In genomic region chr10:6494934-6495592, GRCh38 we compare ENCODE assay signal across 12 cellular contexts.
DNase-seq lines count a peak whose midpoint lies in the region; ATAC-seq and TF ChIP-seq lines count a peak whose summit lies in the region.
"Had no signal": no experiment of that assay in that cellular context is flagged by ENCODE, and none has a peak within 500 bp of the region (broad histone marks: within the 10 kb centered on the region; RNA-seq: fewer than 3 reads in every experiment).

No MANE protein-coding gene starts in this region.

- H2AFZ ChIP-seq in GM23248: no peak overlapping the region; the same call in 1 of the 2 replicates

- TF ChIP-seq CTCF in foreskin fibroblast (IDR thresholded peaks at IDR 0.05; ENCODE audit: low read depth, low read length): no peak

- DNase-seq in GM23248: peak; percentile 11
- DNase-seq in activated naive CD4-positive, alpha-beta T cell treated with anti-CD3 and anti-CD28 coated beads, Interleukin-2, amount 50 U/mL, for 72 hours (ENCODE audit: low spot score in 2 of 2): peak; percentile 28 to 63
- DNase-seq in stimulated activated CD4-positive, alpha-beta T cell treated with anti-CD3 and anti-CD28 coated beads, Interleukin-4, amount 100 ng/mL, for 24 hours: peak; percentile 46
- DNase-seq in iPS-NIHi11 (ENCODE audit: low spot score): no peak
- no peak for DNase-seq in foreskin fibroblast
- no peak for DNase-seq in Kasumi-1 (lab: John Stamatoyannopoulos, UW)
- DNase-seq: DMS53, islet precursor cell, NCI-H1048, NCI-H748 treated with DMSO at 0.1 percent for 48 hours had no signal

- H3K4me1 ChIP-seq in GM23248 (ENCODE audit: insufficient read depth): no peaks in the 10 kb centered on the region

- H3F3A ChIP-seq in GM23248 (ENCODE audit: insufficient read depth): no peaks in the 10 kb centered on the region

- H3K9ac ChIP-seq in GM23248: no peak overlapping the region

- no peak overlapping the region for H3K4me2 ChIP-seq in GM23248 (ENCODE audit: unreplicated experiment)

- H3K27me3 ChIP-seq in GM23248 (replicated peaks; ENCODE audit: insufficient read depth): peaks cover 14% of the 10 kb centered on the region; the same call in 1 of the 2 replicates

- no peak overlapping the region for H3K27ac ChIP-seq in GM23248

- no peaks in the 10 kb centered on the region for H3K79me2 ChIP-seq in GM23248 (ENCODE audit: insufficient read depth)

- no peaks in the 10 kb centered on the region for H4K20me1 ChIP-seq in GM23248 (ENCODE audit: insufficient read depth)

- peaks cover 26 to 47% of the 10 kb centered on the region in 2 donors for H3K36me3 Mint-ChIP-seq in activated naive CD4-positive, alpha-beta T cell treated with anti-CD3 and anti-CD28 coated beads, Interleukin-2, amount 50 U/mL, for 72 hours

- in situ Hi-C loops in GM23248 (cut with MboI): no loop called here

- H3K9me3 Mint-ChIP-seq in activated naive CD4-positive, alpha-beta T cell treated with anti-CD3 and anti-CD28 coated beads, Interleukin-2, amount 50 U/mL, for 72 hours: no peaks in the 10 kb centered on the region
- H3K9me3 Mint-ChIP-seq: nephron had no signal

- H3K9me2 ChIP-seq in GM23248 (ENCODE audit: insufficient read depth): no peaks in the 10 kb centered on the region

- H3K27ac Mint-ChIP-seq in activated naive CD4-positive, alpha-beta T cell treated with anti-CD3 and anti-CD28 coated beads, Interleukin-2, amount 50 U/mL, for 72 hours: no peak overlapping the region
- H3K27ac Mint-ChIP-seq: nephron had no signal

- 35 to 42% methylated on average over 13 of the region's 13 CpGs for WGBS in GM23248 (ENCODE audit: low coverage in 1 of 2, low lambda C conversion rate in 2 of 2, missing lambda C conversion rate in 2 of 2), 2 experiments

- no peaks in the 10 kb centered on the region for H3K9me3 ChIP-seq in GM23248 (ENCODE audit: low read depth)

- H3K36me3 ChIP-seq in GM23248 (ENCODE audit: low read depth): no peaks in the 10 kb centered on the region

- ATAC-seq in activated CD4-positive, CD25-positive, alpha-beta regulatory T cell treated with anti-CD3 and anti-CD28 coated beads, Interleukin-2, amount 50 U/mL, for 24 hours: peak; percentile 38 to 45
- ATAC-seq in activated naive CD4-positive, alpha-beta T cell treated with anti-CD3 and anti-CD28 coated beads, Interleukin-2, amount 50 U/mL, for 72 hours: peak; percentile 50 to 53

- H3K4me3 ChIP-seq in GM23248 (no peak overlapping the region), foreskin fibroblast (ENCODE audit: low read depth in 1 of 2, low read length in 2 of 2) (no peak overlapping the region)

Comparison
In these comparisons a context has a peak if more than half of its experiments do, and no peak if none do; other contexts are left out.
1. DNase-seq: peak in GM23248 (single experiment), activated naive CD4-positive, alpha-beta T cell treated with anti-CD3 and anti-CD28 coated beads, Interleukin-2, amount 50 U/mL, for 72 hours (2 of 2) and stimulated activated CD4-positive, alpha-beta T cell treated with anti-CD3 and anti-CD28 coated beads, Interleukin-4, amount 100 ng/mL, for 24 hours (single experiment); none in iPS-NIHi11 (single experiment), foreskin fibroblast (0 of 2) and Kasumi-1 (0 of 2).